Comparison of ENCODE assay signal across 8 cellular contexts in the genomic region with DNA sequence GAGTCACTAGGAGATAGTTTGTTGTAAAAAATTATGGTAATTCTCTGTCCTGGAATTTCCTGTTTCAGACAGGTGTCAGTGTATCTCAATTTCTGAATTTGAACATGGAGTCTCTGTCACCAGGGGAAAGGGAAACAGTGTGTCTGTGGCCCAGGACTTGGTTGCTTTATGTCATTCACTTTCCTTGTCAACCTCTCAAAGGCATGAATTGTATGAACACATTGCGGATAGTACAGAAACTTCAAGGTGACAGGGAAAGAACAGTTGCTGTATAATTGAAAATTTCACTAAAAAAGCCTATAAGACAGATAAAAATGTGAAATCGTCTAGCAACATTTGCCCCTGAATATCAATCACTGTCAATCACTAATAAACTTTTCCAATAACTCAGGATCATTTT.
"Had no signal": no experiment of that assay in that cellular context is flagged by ENCODE, and none has a peak within 500 bp of the region (broad histone marks: within the 10 kb centered on the region; RNA-seq: fewer than 3 reads in every experiment).

No MANE protein-coding gene starts in this region.

- ATAC-seq: GM12878 had no signal

- FAIRE-seq: G401.6, GM12878, GM12891, GM12892, GM18507, GM19239 had no signal

- H3K4me3 ChIP-seq: GM12878 had no signal

- DNase-seq: GDM1, GF-D8 had no signal
